Comparison of ENCODE assay signal across 9 cellular contexts in the genomic region with DNA sequence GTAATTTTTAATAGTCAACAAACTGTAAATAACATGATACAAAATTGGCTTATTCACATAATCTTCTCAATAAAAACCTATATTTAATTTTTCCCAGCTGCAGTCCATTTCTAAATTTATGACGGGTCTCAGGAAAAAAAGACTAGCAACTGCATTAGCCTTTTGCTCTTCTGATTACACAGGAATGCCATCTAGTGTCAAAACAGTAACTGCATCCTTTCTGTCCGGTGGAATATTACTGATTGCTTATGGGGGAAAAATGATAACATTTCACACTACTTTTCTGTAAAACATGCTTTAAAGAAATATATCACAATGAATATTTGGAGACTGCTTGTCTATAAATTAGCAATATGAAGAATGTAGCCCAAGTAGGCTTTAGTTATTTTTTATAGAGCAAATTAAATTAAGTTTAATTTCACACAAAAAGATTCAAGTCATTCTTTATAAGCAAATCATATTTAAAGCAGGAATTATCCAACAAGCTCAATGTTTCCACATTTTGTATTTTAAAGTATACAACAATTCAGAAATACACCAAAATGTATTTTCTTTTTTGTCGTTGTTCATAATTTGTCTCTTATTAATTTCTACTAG.
DNase-seq lines count a peak whose midpoint lies in the region; TF ChIP-seq lines count a peak whose summit lies in the region.
"Had no signal": no experiment of that assay in that cellular context is flagged by ENCODE, and none has a peak within 500 bp of the region (broad histone marks: within the 10 kb centered on the region; RNA-seq: fewer than 3 reads in every experiment).

No MANE protein-coding gene starts in this region.

- DNase-seq in SIG-M5 treated with dmso at 0.1 percent for 504 hours (lab: John Stamatoyannopoulos, UW; ENCODE audit: unreplicated experiment) = peak; percentile 65
- no peak for DNase-seq in SIG-M5 (lab: John Stamatoyannopoulos, UW)
- peak; percentile 75 for DNase-seq in NCI-H748 (lab: John Stamatoyannopoulos, UW; ENCODE audit: unreplicated experiment)
- DNase-seq in endothelial cell (ENCODE audit: low spot score) = no peak
- DNase-seq in superior temporal gyrus (ENCODE audit: extremely low spot score) = peak; percentile 70
- no peak for DNase-seq in spleen
- DNase-seq in T-helper 2 cell treated with Interferon-gamma antibody and Interleukin-4, amounts not matched to agents 5 μg/mL and 100 μg/mL, for 36 hours (ENCODE audit: low spot score) = no peak
- DNase-seq in posterior vena cava (ENCODE audit: low spot score) = no peak
- DNase-seq: CD4-positive, CD25-positive, alpha-beta regulatory T cell had no signal

- H3K27me3 ChIP-seq in spleen (replicated peaks in 1 of 7) = no peaks in the 10 kb centered on the region

- no peak overlapping the region for H3K4me3 ChIP-seq in spleen

- H3K36me3 Mint-ChIP-seq in endothelial cell (ENCODE audit: low read depth, unreplicated experiment) = no peaks in the 10 kb centered on the region
- H3K36me3 Mint-ChIP-seq in T-helper 2 cell treated with Interferon-gamma antibody and Interleukin-4, amounts not matched to agents 5 μg/mL and 100 μg/mL, for 36 hours (ENCODE audit: low read depth) = no peaks in the 10 kb centered on the region
- H3K36me3 Mint-ChIP-seq: CD4-positive, CD25-positive, alpha-beta regulatory T cell had no signal

- intact Hi-C loops in spleen (cut with DNase I; ENCODE audit: low total_unique reads) (no loop called here), posterior vena cava (cut with DNase I) (no loop called here)

- H3K27ac Mint-ChIP-seq in endothelial cell (ENCODE audit: unreplicated experiment) = no peak overlapping the region
- H3K27ac Mint-ChIP-seq in T-helper 2 cell treated with Interferon-gamma antibody and Interleukin-4, amounts not matched to agents 5 μg/mL and 100 μg/mL, for 36 hours = no peak overlapping the region
- H3K27ac Mint-ChIP-seq: CD4-positive, CD25-positive, alpha-beta regulatory T cell had no signal

- TF ChIP-seq CTCF in endothelial cell (IDR thresholded peaks at IDR 0.05; ENCODE audit: unreplicated experiment) (peak; percentile 35), spleen (IDR thresholded peaks at IDR 0.05 in 8 of 11, conservative IDR thresholded peaks at IDR 0.05 in 3 of 11) (peak in 5 of 11 experiments; percentile 17 to 40 (median 34))

- H3K9me3 Mint-ChIP-seq in endothelial cell (ENCODE audit: unreplicated experiment) = no peaks in the 10 kb centered on the region
- H3K9me3 Mint-ChIP-seq in T-helper 2 cell treated with Interferon-gamma antibody and Interleukin-4, amounts not matched to agents 5 μg/mL and 100 μg/mL, for 36 hours = peaks cover 16% of the 10 kb centered on the region

- H3K4me3 Mint-ChIP-seq in endothelial cell (ENCODE audit: unreplicated experiment) = no peak overlapping the region
- no peak overlapping the region for H3K4me3 Mint-ChIP-seq in T-helper 2 cell treated with Interferon-gamma antibody and Interleukin-4, amounts not matched to agents 5 μg/mL and 100 μg/mL, for 36 hours
- H3K4me3 Mint-ChIP-seq: CD4-positive, CD25-positive, alpha-beta regulatory T cell had no signal

- H3K36me3 ChIP-seq in spleen = no peaks in the 10 kb centered on the region

- peaks cover 0 to 6% (median 0%) of the 10 kb centered on the region in 8 donors for H3K9me3 ChIP-seq in spleen

- WGBS in spleen, 5 donors = 33 to 42% (median 33%) methylated on average over 3 of the region's 3 CpGs

- no peaks in the 10 kb centered on the region for H3K4me1 Mint-ChIP-seq in endothelial cell (ENCODE audit: unreplicated experiment)
- H3K4me1 Mint-ChIP-seq in T-helper 2 cell treated with Interferon-gamma antibody and Interleukin-4, amounts not matched to agents 5 μg/mL and 100 μg/mL, for 36 hours (ENCODE audit: low read depth) = no peaks in the 10 kb centered on the region
- H3K4me1 Mint-ChIP-seq: CD4-positive, CD25-positive, alpha-beta regulatory T cell had no signal

- no peaks in the 10 kb centered on the region for H3K4me1 ChIP-seq in spleen

- no peaks in the 10 kb centered on the region for H3K27me3 Mint-ChIP-seq in endothelial cell (ENCODE audit: unreplicated experiment)
- H3K27me3 Mint-ChIP-seq in T-helper 2 cell treated with Interferon-gamma antibody and Interleukin-4, amounts not matched to agents 5 μg/mL and 100 μg/mL, for 36 hours (ENCODE audit: low read depth) = no peaks in the 10 kb centered on the region
- H3K27me3 Mint-ChIP-seq: CD4-positive, CD25-positive, alpha-beta regulatory T cell had no signal

- no peak overlapping the region for H3K27ac ChIP-seq in spleen

- no peak for TF ChIP-seq POLR2A in spleen (IDR thresholded peaks at IDR 0.05)

Comparison
In these comparisons a context has a peak if more than half of its experiments do, and no peak if none do; other contexts are left out.
1. DNase-seq: peak in SIG-M5 treated with dmso at 0.1 percent for 504 hours (single experiment), NCI-H748 (single experiment) and superior temporal gyrus (single experiment); none in SIG-M5 (single experiment), endothelial cell (single experiment), spleen (single experiment), T-helper 2 cell treated with Interferon-gamma antibody and Interleukin-4, amounts not matched to agents 5 μg/mL and 100 μg/mL, for 36 hours (single experiment) and posterior vena cava (single experiment).